Comparison of ENCODE assay signal across 20 cellular contexts in the genomic region with DNA sequence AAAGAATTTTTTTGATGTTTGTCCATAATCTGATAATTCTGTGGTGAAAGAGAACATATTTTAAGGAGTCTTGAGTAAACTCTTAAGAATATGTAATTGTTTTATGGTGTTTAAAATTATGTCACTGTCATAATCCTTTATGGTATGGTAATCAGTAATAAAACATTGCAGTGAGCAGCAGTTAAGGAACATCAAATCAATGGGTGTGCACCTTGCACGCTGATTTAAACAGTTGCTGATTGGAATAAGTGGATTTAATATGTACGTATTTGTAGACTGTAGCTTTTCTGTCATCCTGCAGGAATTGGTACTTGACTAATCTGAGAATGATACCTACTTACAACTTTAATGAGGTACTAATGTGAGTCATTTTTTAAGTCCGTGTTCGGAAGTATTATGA.
DNase-seq lines count a peak whose midpoint lies in the region; ATAC-seq, FAIRE-seq and TF ChIP-seq lines count a peak whose summit lies in the region.
"Had no signal": no experiment of that assay in that cellular context is flagged by ENCODE, and none has a peak within 500 bp of the region (broad histone marks: within the 10 kb centered on the region; RNA-seq: fewer than 3 reads in every experiment).

No MANE protein-coding gene starts in this region.

- H3K4me3 ChIP-seq in mucosa of descending colon (no peak overlapping the region), small intestine (ENCODE audit: low read depth in 1 of 2, low read length in 2 of 2) (no peak overlapping the region), aorta (ENCODE audit: low read length in 2 of 2) (no peak overlapping the region)
- H3K4me3 ChIP-seq: BLaER1 had no signal

- peak; percentile 91 for ATAC-seq in mucosa of descending colon
- ATAC-seq in aorta (ENCODE audit: low FRiP score): no peak
- no peak for ATAC-seq in HG03442 (IDR thresholded peaks at IDR 0.05; ENCODE audit: unreplicated experiment)

- H3K27ac ChIP-seq in small intestine (ENCODE audit: low read depth in 1 of 2, low read length in 1 of 2): no peak overlapping the region
- no peak overlapping the region for H3K27ac ChIP-seq in aorta (ENCODE audit: low read depth in 1 of 2, low read length in 2 of 2)
- H3K27ac ChIP-seq: 22Rv1, BLaER1 had no signal

- H3K9me3 ChIP-seq in mucosa of descending colon (no peaks in the 10 kb centered on the region), small intestine (ENCODE audit: control insufficient read depth, low read depth) (no peaks in the 10 kb centered on the region), aorta (ENCODE audit: control insufficient read depth, low read length) (no peaks in the 10 kb centered on the region)
- H3K9me3 ChIP-seq: BE2C, BLaER1 had no signal

- peaks cover 3% of the 10 kb centered on the region for H3K4me1 ChIP-seq in mucosa of descending colon (ENCODE audit: low read depth)
- no peaks in the 10 kb centered on the region for H3K4me1 ChIP-seq in small intestine (ENCODE audit: control insufficient read depth in 2 of 2, insufficient read depth in 1 of 2, low read depth in 1 of 2, low read length in 1 of 2)
- no peaks in the 10 kb centered on the region for H3K4me1 ChIP-seq in aorta (ENCODE audit: control insufficient read depth in 1 of 2, insufficient read depth in 2 of 2, low read length in 2 of 2)
- H3K4me1 ChIP-seq: BE2C, BLaER1 had no signal

- TF ChIP-seq CTCF in D721Med (IDR thresholded peaks at IDR 0.05; ENCODE audit: insufficient read depth, missing control alignments) (no peak), mucosa of descending colon (IDR thresholded peaks at IDR 0.05) (no peak)

- FAIRE-seq in D721Med (lab: Jason Lieb, UNC) (peak; percentile 86), small intestine (lab: Jason Lieb, UNC) (no peak)
- FAIRE-seq: A204.1, G401.6, GM12891, GM19239 had no signal

- intact Hi-C loops in mucosa of descending colon (cut with DNase I, micrococcal nuclease): no loop called here
- intact Hi-C loops in aorta (cut with DNase I): no loop called here

- no peaks in the 10 kb centered on the region for H3K36me3 ChIP-seq in mucosa of descending colon (ENCODE audit: low read depth)
- H3K36me3 ChIP-seq in small intestine (ENCODE audit: control insufficient read depth in 2 of 2, insufficient read depth in 2 of 2, low read length in 2 of 2): no peaks in the 10 kb centered on the region
- H3K36me3 ChIP-seq in aorta (ENCODE audit: control insufficient read depth in 1 of 2, insufficient read depth in 2 of 2, low read length in 1 of 2): no peaks in the 10 kb centered on the region
- H3K36me3 ChIP-seq: BE2C, BLaER1 had no signal

- H3K27me3 ChIP-seq in small intestine (ENCODE audit: control insufficient read depth in 2 of 2, insufficient read depth in 2 of 2, low read length in 2 of 2) (no peaks in the 10 kb centered on the region), aorta (ENCODE audit: control insufficient read depth in 1 of 2, insufficient read depth in 2 of 2, low read length in 1 of 2) (no peaks in the 10 kb centered on the region)
- H3K27me3 ChIP-seq: BE2C, BLaER1 had no signal

- 22 to 65% (median 54%) methylated on average over 4 of the region's 4 CpGs for WGBS in small intestine, 3 donors
- WGBS in aorta, 2 donors: 88 to 92% methylated on average over 4 of the region's 4 CpGs

- DNase-seq in D721Med (ENCODE audit: insufficient read length, low spot score) (no peak), mucosa of descending colon (peak in 1 of 3 donors; percentile 12), small intestine (peak; percentile 58), aorta (no peak)
- DNase-seq: ACHN; BE2C; C1 segment of cervical spinal cord; CD4-positive, alpha-beta memory T cell; CD4-positive, CD25-positive, alpha-beta regulatory T cell; CD8-positive, alpha-beta memory T cell; COR-L47; DMS79 treated with DMSO at 0.1 percent for 48 hours; GF-D8 had no signal
